ENCODE assay signal across 22 cellular contexts in the genomic region with DNA sequence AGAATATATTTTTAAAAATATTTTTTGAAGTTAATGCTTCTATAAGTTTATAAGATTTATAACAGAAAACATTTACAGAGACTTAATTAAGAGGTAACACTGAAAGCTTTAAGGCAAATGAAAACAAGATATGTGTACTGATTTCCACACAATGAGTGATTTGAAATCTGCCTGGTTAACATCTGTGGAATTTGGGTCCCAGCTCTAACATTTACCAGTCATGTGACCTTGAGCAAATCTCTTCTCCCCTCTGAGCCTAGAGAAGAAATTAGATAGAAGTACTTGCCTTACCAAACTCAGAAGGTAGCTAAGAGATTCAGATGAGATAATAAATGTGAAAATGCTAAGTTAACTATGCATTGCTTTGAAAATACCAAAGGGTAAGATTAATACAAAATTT.
"Had no signal": no experiment of that assay in that cellular context is flagged by ENCODE, and none has a peak within 500 bp of the region (broad histone marks: within the 10 kb centered on the region; RNA-seq: fewer than 3 reads in every experiment).

No MANE protein-coding gene starts in this region.

- H3K27ac ChIP-seq: colonic mucosa, epithelial cell of prostate, esophagus squamous epithelium, gastrocnemius medialis, heart right ventricle, left lung, lower lobe of right lung had no signal

- H3K4me1 ChIP-seq: colonic mucosa, esophagus squamous epithelium, gastrocnemius medialis, heart right ventricle, left lung, lower lobe of right lung had no signal

- H3K27me3 ChIP-seq: colonic mucosa, esophagus squamous epithelium, gastrocnemius medialis, heart right ventricle, left lung had no signal

- H3K4me3 ChIP-seq: colonic mucosa, esophagus squamous epithelium, gastrocnemius medialis, heart right ventricle, left lung, lower lobe of right lung had no signal

- H3K36me3 ChIP-seq: colonic mucosa, esophagus squamous epithelium, gastrocnemius medialis, heart right ventricle, left lung, lower lobe of right lung had no signal

- DNase-seq: colonic mucosa; cortex of kidney; effector CD8-positive, alpha-beta T cell; effector memory CD8-positive, alpha-beta T cell; endodermal cell; erythroblast; esophagus squamous epithelium; foreskin fibroblast; foreskin melanocyte; gastrocnemius medialis; glutamatergic neuron; head of caudate nucleus; heart right ventricle; hippocampal formation; left cardiac atrium; left lung; left ventricle myocardium superior; lower lobe of right lung; mesenchymal stem cell; midbrain; naive thymus-derived CD4-positive, alpha-beta T cell had no signal
